21 cellular contexts compared by ENCODE assay signal in the genomic region with DNA sequence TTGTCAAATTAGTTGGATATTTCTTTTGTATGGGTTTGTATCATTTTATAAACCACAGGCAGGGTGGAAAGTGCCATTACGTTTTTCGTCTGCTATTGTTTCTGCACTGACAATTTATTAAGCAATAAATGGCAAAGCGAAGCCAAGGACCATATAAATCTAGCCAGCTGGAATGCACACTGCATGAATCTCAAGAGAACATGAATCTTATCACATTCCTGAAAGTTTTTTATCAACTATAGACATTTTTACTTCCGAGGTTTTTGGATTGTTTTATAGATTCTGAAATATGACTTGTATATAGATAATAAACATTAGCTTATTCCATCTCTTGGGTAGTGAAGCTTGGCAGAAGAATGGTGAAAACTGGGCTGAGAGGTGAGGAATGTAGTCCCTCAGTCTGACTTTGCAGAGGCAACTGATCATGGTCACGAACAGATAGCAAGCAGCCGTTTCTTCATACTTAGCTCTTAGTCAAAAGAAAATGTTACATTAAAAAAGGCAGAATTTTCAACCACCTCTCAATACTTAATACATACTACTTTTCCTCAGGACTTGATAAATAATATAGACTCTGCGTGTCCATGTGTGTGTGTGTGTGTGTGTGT.
A peak's percentile ranks its signal among the peaks of the same experiment; 100 is the strongest.
DNase-seq lines count a peak whose midpoint lies in the region; ATAC-seq and TF ChIP-seq lines count a peak whose summit lies in the region.
"Had no signal": no experiment of that assay in that cellular context is flagged by ENCODE, and none has a peak within 500 bp of the region (broad histone marks: within the 10 kb centered on the region; RNA-seq: fewer than 3 reads in every experiment).

No MANE protein-coding gene starts in this region.

- intact Hi-C loops in sciatic nerve (cut with DNase I): no loop called here

- no peak overlapping the region for H3K27ac Mint-ChIP-seq in effector memory CD8-positive, alpha-beta T cell
- H3K27ac Mint-ChIP-seq: type B pancreatic cell had no signal

- H3K36me3 Mint-ChIP-seq in effector memory CD8-positive, alpha-beta T cell (ENCODE audit: insufficient read depth): no peaks in the 10 kb centered on the region
- H3K36me3 Mint-ChIP-seq: type B pancreatic cell had no signal

- H3K4me3 ChIP-seq in RWPE2 (ENCODE audit: severe bottlenecking): no peak overlapping the region
- H3K4me3 ChIP-seq in fibroblast of pulmonary artery (replicated peaks; ENCODE audit: low read depth, low read length): no peak overlapping the region
- H3K4me3 ChIP-seq: left ventricle myocardium inferior, mucosa of descending colon, psoas muscle, SJSA1, smooth muscle cell had no signal

- no peaks in the 10 kb centered on the region for H3K9me3 ChIP-seq in RWPE2 (ENCODE audit: severe bottlenecking)
- H3K9me3 ChIP-seq: BE2C, left ventricle myocardium inferior, mucosa of descending colon, psoas muscle, SJSA1 had no signal

- peaks cover 10 to 22% of the 10 kb centered on the region in 2 donors for H3K27me3 Mint-ChIP-seq in effector memory CD8-positive, alpha-beta T cell
- H3K27me3 Mint-ChIP-seq: type B pancreatic cell had no signal

- no peak overlapping the region for H3K4me3 Mint-ChIP-seq in effector memory CD8-positive, alpha-beta T cell
- H3K4me3 Mint-ChIP-seq: neural crest cell, type B pancreatic cell had no signal

- H3K27ac ChIP-seq in RWPE2 (ENCODE audit: poor library complexity, severe bottlenecking): peak overlapping the region; percentile 79
- H3K27ac ChIP-seq: left ventricle myocardium inferior, psoas muscle, SJSA1 had no signal

- H3K4me1 ChIP-seq in RWPE2 (ENCODE audit: insufficient read depth, poor library complexity, severe bottlenecking): peaks cover 77% of the 10 kb centered on the region
- H3K4me1 ChIP-seq: BE2C, left ventricle myocardium inferior, psoas muscle had no signal

- H3K4me1 Mint-ChIP-seq in effector memory CD8-positive, alpha-beta T cell (ENCODE audit: low read depth in 2 of 2): no peaks in the 10 kb centered on the region

- peaks cover 47% of the 10 kb centered on the region for H3K36me3 ChIP-seq in RWPE2 (ENCODE audit: low read depth)
- H3K36me3 ChIP-seq: BE2C, left ventricle myocardium inferior, SJSA1 had no signal

- H3K27me3 ChIP-seq in RWPE2 (ENCODE audit: insufficient read depth, poor library complexity, severe bottlenecking): no peaks in the 10 kb centered on the region
- H3K27me3 ChIP-seq: BE2C, SJSA1 had no signal

- no peak for ATAC-seq in RWPE2 (ENCODE audit: low read depth)
- peak; percentile 79 for ATAC-seq in sciatic nerve
- ATAC-seq in HG03108 (IDR thresholded peaks at IDR 0.05; ENCODE audit: unreplicated experiment): no peak
- ATAC-seq in effector memory CD8-positive, alpha-beta T cell (replicated peaks): no peak
- ATAC-seq: mucosa of descending colon, psoas muscle had no signal

- no peak for TF ChIP-seq CTCF in RWPE2 (IDR thresholded peaks at IDR 0.05; ENCODE audit: poor library complexity, severe bottlenecking)
- TF ChIP-seq CTCF in fibroblast of pulmonary artery (IDR thresholded peaks at IDR 0.05; ENCODE audit: low read length, missing control alignments): no peak

- DNase-seq in GM04503 (ENCODE audit: low read depth) (peak; percentile 58), RWPE2 (ENCODE audit: low spot score) (no peak), fibroblast of pulmonary artery (ENCODE audit: low read depth) (peak; percentile 89), sciatic nerve (ENCODE audit: low spot score) (no peak), amygdala (lab: John Stamatoyannopoulos, UW) (no peak)
- no peak for DNase-seq in effector memory CD8-positive, alpha-beta T cell
- DNase-seq: activated CD4-positive, alpha-beta T cell treated with anti-CD3 and anti-CD28 coated beads, Interleukin-2, amount 50 U/mL, for 4 hours; activated effector memory CD4-positive, alpha-beta T cell treated with Interleukin-2 at 50 U/mL for 16 hours; BE2C; Calu3; central memory CD4-positive, alpha-beta T cell; left ventricle myocardium inferior; mucosa of descending colon; NCI-H187; psoas muscle; stimulated activated CD4-positive, alpha-beta T cell treated with anti-CD3 and anti-CD28 coated beads, Interleukin-4, amount 100 ng/mL, for 24 hours had no signal

- H3K9me3 Mint-ChIP-seq in effector memory CD8-positive, alpha-beta T cell: no peaks in the 10 kb centered on the region
- H3K9me3 Mint-ChIP-seq: neural crest cell, type B pancreatic cell had no signal

Comparison
In these comparisons a context has a peak if more than half of its experiments do, and no peak if none do; other contexts are left out.
1. DNase-seq: peak in GM04503 (single experiment) and fibroblast of pulmonary artery (single experiment); none in RWPE2 (single experiment), sciatic nerve (single experiment), amygdala (0 of 56) and effector memory CD8-positive, alpha-beta T cell (0 of 3).